In genomic region chr9:78278177-78278777, GRCh38 we compare ENCODE assay signal across 13 cellular contexts. TPM values are rescaled to one million over a fixed set of nuclear protein-coding genes. Genes with fewer than 3 reads are reported as not detected.
DNase-seq lines count a peak whose midpoint lies in the region; ATAC-seq lines count a peak whose summit lies in the region.
"Had no signal": no experiment of that assay in that cellular context is flagged by ENCODE, and none has a peak within 500 bp of the region (broad histone marks: within the 10 kb centered on the region; RNA-seq: fewer than 3 reads in every experiment).

No MANE protein-coding gene starts in this region.

- peaks cover 38% of the 10 kb centered on the region for H3K4me1 ChIP-seq in adipocyte (ENCODE audit: control insufficient read depth, insufficient read depth, low read length)

- H3K27ac Mint-ChIP-seq in stimulated activated effector memory CD8-positive, alpha-beta T cell treated with anti-CD3 and anti-CD28 coated beads, Interleukin-12 subunit alpha, Interleukin-12 subunit beta, amount 100 ng/mL, for 72 hours: peak overlapping the region; percentile 27
- no peak overlapping the region for H3K27ac Mint-ChIP-seq in activated T-cell treated with anti-CD3 and anti-CD28 coated beads, Interleukin-2, amount 50 U/mL, for 24 hours
- H3K27ac Mint-ChIP-seq: activated CD4-positive, alpha-beta memory T cell treated with anti-CD3 and anti-CD28 coated beads, Interleukin-2, amount 10 ng/mL, durations not matched to agents 7 days and 5 days had no signal

- no peak overlapping the region for H3K4me3 Mint-ChIP-seq in stimulated activated effector memory CD8-positive, alpha-beta T cell treated with anti-CD3 and anti-CD28 coated beads, Interleukin-12 subunit alpha, Interleukin-12 subunit beta, amount 100 ng/mL, for 72 hours
- no peak overlapping the region for H3K4me3 Mint-ChIP-seq in activated T-cell treated with anti-CD3 and anti-CD28 coated beads, Interleukin-2, amount 50 U/mL, for 24 hours
- H3K4me3 Mint-ChIP-seq: activated CD4-positive, alpha-beta memory T cell treated with anti-CD3 and anti-CD28 coated beads, Interleukin-2, amount 10 ng/mL, durations not matched to agents 7 days and 5 days had no signal

- no peaks in the 10 kb centered on the region for H3K27me3 ChIP-seq in adipocyte (replicated peaks; ENCODE audit: control insufficient read depth, insufficient read depth, low read length)

- H3K9ac ChIP-seq in adipocyte (ENCODE audit: low read length): peak overlapping the region; percentile 36

- peak; percentile 66 to 87 for ATAC-seq in left cardiac atrium
- ATAC-seq in stimulated activated effector memory CD8-positive, alpha-beta T cell treated with anti-CD3 and anti-CD28 coated beads, Interleukin-12 subunit alpha, Interleukin-12 subunit beta, amount 100 ng/mL, for 72 hours: no peak
- ATAC-seq in HG03175 (IDR thresholded peaks at IDR 0.05; ENCODE audit: unreplicated experiment): no peak

- no peaks in the 10 kb centered on the region for H3K36me3 ChIP-seq in adipocyte (ENCODE audit: control insufficient read depth, insufficient read depth, low read length, severe bottlenecking)

- peak overlapping the region; percentile 18 for H3K4me3 ChIP-seq in adipocyte (ENCODE audit: low read length)

- H3K9me3 ChIP-seq in adipocyte (ENCODE audit: control insufficient read depth, low read length): no peaks in the 10 kb centered on the region

- H3K4me1 Mint-ChIP-seq in stimulated activated effector memory CD8-positive, alpha-beta T cell treated with anti-CD3 and anti-CD28 coated beads, Interleukin-12 subunit alpha, Interleukin-12 subunit beta, amount 100 ng/mL, for 72 hours: no peaks in the 10 kb centered on the region
- peaks cover 10% of the 10 kb centered on the region for H3K4me1 Mint-ChIP-seq in activated T-cell treated with anti-CD3 and anti-CD28 coated beads, Interleukin-2, amount 50 U/mL, for 24 hours (ENCODE audit: low read depth)
- H3K4me1 Mint-ChIP-seq: activated CD4-positive, alpha-beta memory T cell treated with anti-CD3 and anti-CD28 coated beads, Interleukin-2, amount 10 ng/mL, durations not matched to agents 7 days and 5 days had no signal

- intact Hi-C loops in left cardiac atrium (cut with DNase I): no loop called here

- no peaks in the 10 kb centered on the region for H3K9me3 Mint-ChIP-seq in stimulated activated effector memory CD8-positive, alpha-beta T cell treated with anti-CD3 and anti-CD28 coated beads, Interleukin-12 subunit alpha, Interleukin-12 subunit beta, amount 100 ng/mL, for 72 hours
- H3K9me3 Mint-ChIP-seq in activated T-cell treated with anti-CD3 and anti-CD28 coated beads, Interleukin-2, amount 50 U/mL, for 24 hours: no peaks in the 10 kb centered on the region

- H3K27me3 Mint-ChIP-seq in activated T-cell treated with anti-CD3 and anti-CD28 coated beads, Interleukin-2, amount 50 U/mL, for 24 hours: no peaks in the 10 kb centered on the region
- H3K27me3 Mint-ChIP-seq: activated CD4-positive, alpha-beta memory T cell treated with anti-CD3 and anti-CD28 coated beads, Interleukin-2, amount 10 ng/mL, durations not matched to agents 7 days and 5 days had no signal

- peaks cover 5% of the 10 kb centered on the region for H3K36me3 Mint-ChIP-seq in stimulated activated effector memory CD8-positive, alpha-beta T cell treated with anti-CD3 and anti-CD28 coated beads, Interleukin-12 subunit alpha, Interleukin-12 subunit beta, amount 100 ng/mL, for 72 hours
- H3K36me3 Mint-ChIP-seq in activated T-cell treated with anti-CD3 and anti-CD28 coated beads, Interleukin-2, amount 50 U/mL, for 24 hours (ENCODE audit: low read depth): peaks cover 7% of the 10 kb centered on the region

- DNase-seq in DMS 273 (lab: John Stamatoyannopoulos, UW; ENCODE audit: unreplicated experiment) (peak; percentile 5), DMS 273 treated with DMSO at 0.1 percent for 48 hours (lab: John Stamatoyannopoulos, UW) (no peak), adipocyte (ENCODE audit: low read depth) (peak; percentile 94), left cardiac atrium (no peak), NCI-H128 (lab: John Stamatoyannopoulos, UW; ENCODE audit: unreplicated experiment) (no peak)
- DNase-seq in stimulated activated effector memory CD8-positive, alpha-beta T cell treated with anti-CD3 and anti-CD28 coated beads, Interleukin-12 subunit alpha, Interleukin-12 subunit beta, amount 100 ng/mL, for 72 hours (ENCODE audit: low spot score in 2 of 2): no peak
- DNase-seq in activated T-cell treated with anti-CD3 and anti-CD28 coated beads, Interleukin-2, amount 50 U/mL, for 24 hours: no peak
- DNase-seq: activated CD4-positive, alpha-beta memory T cell treated with anti-CD3 and anti-CD28 coated beads, Interleukin-2, amount 10 ng/mL, durations not matched to agents 7 days and 5 days; activated naive CD4-positive, alpha-beta T cell treated with anti-CD3 and anti-CD28 coated beads, Interleukin-2, amount 50 U/mL, for 16 hours; NCI-H1105 treated with DMSO at 0.1 percent for 48 hours; stimulated activated naive CD4-positive, alpha-beta T cell treated with Interleukin-2 at 50 U/mL for 16 hours; T-helper 2 cell had no signal

RNA-seq across cellular contexts. Expression of gene PSAT1, which starts 18.6 kb away (rescaled TPM):
- 1 to 10 TPM; 2.7 to 6.4 TPM for total RNA-seq in left cardiac atrium

RNA-seq across cellular contexts. Expression of gene CEP78, which starts 42.4 kb away (rescaled TPM):
- total RNA-seq in left cardiac atrium: 1 to 10 TPM; 4.6 to 5.8 TPM

Comparison
In these comparisons a context has a peak if more than half of its experiments do, and no peak if none do; other contexts are left out.
1. DNase-seq: peak in DMS 273 (single experiment) and adipocyte (single experiment); none in DMS 273 treated with DMSO at 0.1 percent for 48 hours (single experiment), left cardiac atrium (single experiment), stimulated activated effector memory CD8-positive, alpha-beta T cell treated with anti-CD3 and anti-CD28 coated beads, Interleukin-12 subunit alpha, Interleukin-12 subunit beta, amount 100 ng/mL, for 72 hours (0 of 2), activated T-cell treated with anti-CD3 and anti-CD28 coated beads, Interleukin-2, amount 50 U/mL, for 24 hours (single experiment) and NCI-H128 (single experiment).
2. ATAC-seq: peak in left cardiac atrium (2 of 2); none in stimulated activated effector memory CD8-positive, alpha-beta T cell treated with anti-CD3 and anti-CD28 coated beads, Interleukin-12 subunit alpha, Interleukin-12 subunit beta, amount 100 ng/mL, for 72 hours (single experiment) and HG03175 (single experiment).